8 cellular contexts compared by ENCODE assay signal in genomic region chr14:44961730-44962572, GRCh38. TPM values are rescaled to one million over a fixed set of nuclear protein-coding genes. Genes with fewer than 3 reads are reported as not detected.
DNase-seq lines count a peak whose midpoint lies in the region; ATAC-seq, FAIRE-seq and TF ChIP-seq lines count a peak whose summit lies in the region.

Gene KLHL28 (minus strand): TSS chr14:44961947. CDS start chr14:44945928, 16,019 bp downstream.
Gene TOGARAM1 (plus strand): TSS chr14:44962190. CDS start chr14:44962422, 232 bp downstream.

- H3K36me3 ChIP-seq in BE2C: no peaks in the 10 kb centered on the region

- H3K4me3 Mint-ChIP-seq in activated CD4-positive, alpha-beta T cell treated with anti-CD3 and anti-CD28 coated beads for 36 hours: no peak within 1 kb of the TSS

- H3K9me3 Mint-ChIP-seq in activated CD4-positive, alpha-beta T cell treated with anti-CD3 and anti-CD28 coated beads for 36 hours (ENCODE audit: low read depth): peaks cover 9% of the 10 kb centered on the region

- no peak within 1 kb of the TSS for H3K27ac Mint-ChIP-seq in activated CD4-positive, alpha-beta T cell treated with anti-CD3 and anti-CD28 coated beads for 36 hours

- intact Hi-C loops in activated CD4-positive, alpha-beta T cell treated with anti-CD3 and anti-CD28 coated beads for 36 hours (cut with DNase I, micrococcal nuclease): loop anchor here (1.0 to 2.0 kb wide), 5 partner anchors 65 to 291 kb away; partner anchors contain the start of genes FKBP3 (in 2 of the 2), MIS18BP1 (in 2 of the 2) and PRPF39 (in 2 of the 2)

- H3K4me3 ChIP-seq in BE2C (ENCODE audit: low read depth, low read length): peak within 1 kb of the TSS; percentile 97

- CTCF ChIA-PET in activated CD4-positive, alpha-beta T cell treated with anti-CD3 and anti-CD28 coated beads for 36 hours (lab: Charles Lee): interaction anchor here (0.6 to 1.4 kb wide), 8 partner anchors 14 to 307 kb away, joined by 3 to 5 read pairs (median 3); partner anchors contain the start of genes FANCM and MIS18BP1

- no peak for TF ChIP-seq CTCF in BE2C (IDR thresholded peaks at IDR 0.05; ENCODE audit: low read depth, low read length)

- no peaks in the 10 kb centered on the region for H3K4me1 ChIP-seq in BE2C

- POLR2A ChIA-PET in activated CD4-positive, alpha-beta T cell treated with anti-CD3 and anti-CD28 coated beads for 36 hours (lab: Charles Lee): interaction anchor here (0.8 to 2.2 kb wide), 4 partner anchors 65 to 174 kb away, joined by 3 to 8 read pairs (median 4); partner anchors contain the start of genes FANCM and FKBP3

- no peaks in the 10 kb centered on the region for H3K27me3 Mint-ChIP-seq in activated CD4-positive, alpha-beta T cell treated with anti-CD3 and anti-CD28 coated beads for 36 hours

- peaks cover 21% of the 10 kb centered on the region for H3K36me3 Mint-ChIP-seq in activated CD4-positive, alpha-beta T cell treated with anti-CD3 and anti-CD28 coated beads for 36 hours (ENCODE audit: low read depth)

- peak; percentile 94 for ATAC-seq in HG03442 (IDR thresholded peaks at IDR 0.05; ENCODE audit: unreplicated experiment)
- peak; percentile 94 for ATAC-seq in activated CD4-positive, alpha-beta T cell treated with anti-CD3 and anti-CD28 coated beads for 36 hours

- H3K27me3 ChIP-seq in BE2C: no peaks in the 10 kb centered on the region
- no peaks in the 10 kb centered on the region for H3K27me3 ChIP-seq in layer of hippocampus (ENCODE audit: control insufficient read depth, insufficient read depth, low read length)

- H3K27ac ChIP-seq in layer of hippocampus (ENCODE audit: low read depth, low read length): peak within 1 kb of the TSS; percentile 79

- no peaks in the 10 kb centered on the region for H3K9me3 ChIP-seq in BE2C

- DNase-seq in BE2C (peak; percentile 96), GM19239 (ENCODE audit: insufficient read length, low spot score) (peak; percentile 67), NCI-H510A treated with DMSO at 0.1 percent for 48 hours (lab: John Stamatoyannopoulos, UW) (peak; percentile 99)
- DNase-seq in activated CD4-positive, alpha-beta T cell treated with anti-CD3 and anti-CD28 coated beads for 36 hours: peak; percentile 96
- DNase-seq in stimulated activated CD4-positive, alpha-beta T cell treated with anti-CD3 and anti-CD28 coated beads, Interleukin-1b, Interleukin-23, amount 100 ng/mL, for 4 hours (ENCODE audit: low read depth in 2 of 2): peak; percentile 76 to 90

- FAIRE-seq in GM19239 (lab: Jason Lieb, UNC) (peak; percentile 99), colon (lab: Jason Lieb, UNC) (peak; percentile 90)

- H3K4me1 Mint-ChIP-seq in activated CD4-positive, alpha-beta T cell treated with anti-CD3 and anti-CD28 coated beads for 36 hours: peaks cover 51% of the 10 kb centered on the region

RNA-seq across cellular contexts. Expression of gene KLHL28, which starts in this region (rescaled TPM):
- 14.7 TPM for polyA plus RNA-seq in BE2C (2012; ENCODE audit: insufficient read depth, insufficient read length, low read depth)
- total RNA-seq in activated CD4-positive, alpha-beta T cell treated with anti-CD3 and anti-CD28 coated beads for 36 hours: 10 to 100 TPM; 11.3 to 12.3 TPM

RNA-seq across cellular contexts. Expression of gene TOGARAM1, which starts in this region (rescaled TPM):
- polyA plus RNA-seq in BE2C (2012; ENCODE audit: insufficient read depth, insufficient read length, low read depth): 12.7 TPM
- 1 to 10 TPM; 5.7 to 6.6 TPM for total RNA-seq in activated CD4-positive, alpha-beta T cell treated with anti-CD3 and anti-CD28 coated beads for 36 hours

Comparison
In these comparisons a context has a peak if more than half of its experiments do, and no peak if none do; other contexts are left out.
1. Peak in every context shown above with its lines: DNase-seq, ATAC-seq, H3K4me3 ChIP-seq and H3K27ac ChIP-seq.